ENCODE assay signal across 8 cellular contexts in the genomic region with DNA sequence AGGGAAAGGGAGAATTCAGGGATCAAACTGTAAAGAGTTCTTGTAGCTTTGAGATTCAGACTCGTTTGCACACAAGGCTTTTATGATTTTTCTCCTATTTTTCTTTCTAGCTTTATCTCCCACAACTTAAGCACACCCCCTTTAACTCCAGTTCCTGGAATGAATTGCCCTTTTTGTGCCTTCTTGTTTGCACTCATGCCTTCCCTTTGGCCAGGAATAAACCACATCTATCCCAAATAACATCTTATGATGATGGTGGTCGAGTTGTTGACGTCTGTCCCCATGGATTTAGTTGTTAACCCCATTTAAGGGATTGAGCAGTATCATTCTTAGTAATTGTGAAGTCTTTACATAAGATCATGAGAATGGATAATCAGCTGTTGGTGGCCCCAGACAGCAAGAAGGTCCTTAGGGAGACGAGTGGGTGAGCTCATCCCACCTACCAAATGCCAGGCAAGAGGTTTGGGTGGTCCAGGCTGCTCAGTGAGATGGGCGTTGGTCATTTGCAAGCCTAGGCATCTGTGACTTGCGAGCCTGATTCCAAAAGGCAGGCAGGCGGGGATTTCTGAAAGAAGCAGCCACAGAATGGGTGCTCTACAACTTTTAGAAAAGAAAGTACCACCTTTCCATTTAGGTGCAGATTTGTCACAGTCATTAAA. TPM values are rescaled to one million over a fixed set of nuclear protein-coding genes. Genes with fewer than 3 reads are reported as not detected.
A peak's percentile ranks its signal among the peaks of the same experiment; 100 is the strongest.
DNase-seq lines count a peak whose midpoint lies in the region; TF ChIP-seq lines count a peak whose summit lies in the region.

No MANE protein-coding gene starts in this region.

- TF ChIP-seq CTCF in GM06990 (IDR thresholded peaks at IDR 0.05; ENCODE audit: insufficient read depth, low read length, poor library complexity, severe bottlenecking) (no peak), Peyer's patch (IDR thresholded peaks at IDR 0.05) (no peak), esophagus squamous epithelium (IDR thresholded peaks at IDR 0.05) (no peak), retinal pigment epithelial cell (conservative IDR thresholded peaks at IDR 0.05; ENCODE audit: low read depth, low read length) (no peak)

- 17 to 29% methylated on average over 7 of the region's 7 CpGs for WGBS in esophagus squamous epithelium, 2 donors

- TF ChIP-seq POLR2A in Peyer's patch (IDR thresholded peaks at IDR 0.05): no peak
- TF ChIP-seq POLR2A in esophagus squamous epithelium (IDR thresholded peaks at IDR 0.05): no peak

- H3K9me3 ChIP-seq in Peyer's patch (no peaks in the 10 kb centered on the region), esophagus squamous epithelium (no peaks in the 10 kb centered on the region)

- DNase-seq in GM06990 (ENCODE audit: extremely low read depth, insufficient read length) (no peak), Peyer's patch (no peak), esophagus squamous epithelium (lab: John Stamatoyannopoulos, UW) (no peak), retinal pigment epithelial cell (ENCODE audit: low read depth) (no peak), GM19238 (ENCODE audit: insufficient read length, low spot score) (no peak), NCI-H2196 (lab: John Stamatoyannopoulos, UW; ENCODE audit: unreplicated experiment) (no peak), HPDE6-E6E7 (ENCODE audit: extremely low spot score) (no peak), islet precursor cell (no peak)

- intact Hi-C loops in esophagus squamous epithelium (cut with DNase I): no loop called here

- peaks cover 0 to 30% (median 5%) of the 10 kb centered on the region in 4 donors for H3K4me1 ChIP-seq in Peyer's patch
- H3K4me1 ChIP-seq in esophagus squamous epithelium: peaks cover 15 to 62% (median 24%) of the 10 kb centered on the region in 3 donors

- no peaks in the 10 kb centered on the region for H3K27me3 ChIP-seq in GM06990 (replicated peaks; ENCODE audit: control insufficient read depth, insufficient read depth, low read length)
- H3K27me3 ChIP-seq in Peyer's patch: no peaks in the 10 kb centered on the region
- no peaks in the 10 kb centered on the region for H3K27me3 ChIP-seq in esophagus squamous epithelium

- H3K27ac ChIP-seq in Peyer's patch: no peak overlapping the region
- peak overlapping the region in 2 of 4 donors; percentile 36 to 89 for H3K27ac ChIP-seq in esophagus squamous epithelium

- H3K4me3 ChIP-seq in GM06990 (replicated peaks; ENCODE audit: low read depth, low read length) (peak overlapping the region; percentile 93), Peyer's patch (peak overlapping the region; percentile 8 to 94 (median 82)), esophagus squamous epithelium (peak overlapping the region; percentile 77 to 96 (median 93)), retinal pigment epithelial cell (ENCODE audit: low read length) (peak overlapping the region; percentile 87)

- peaks cover 7% of the 10 kb centered on the region for H3K36me3 ChIP-seq in GM06990 (ENCODE audit: control insufficient read depth, insufficient read depth, low read length)
- H3K36me3 ChIP-seq in Peyer's patch: peaks cover 0 to 17% (median 0%) of the 10 kb centered on the region in 3 donors
- peaks cover 0 to 25% (median 5%) of the 10 kb centered on the region in 3 donors for H3K36me3 ChIP-seq in esophagus squamous epithelium

RNA-seq across cellular contexts. Expression of a gene that starts 2.3 kb away (rescaled TPM):
- total RNA-seq in Peyer's patch: 10 to 100 TPM; 34.7 to 48.2 (median 39.6) TPM
- total RNA-seq in esophagus squamous epithelium: 10 to 100 TPM; 66.0 to 75.6 (median 69.9) TPM

RNA-seq across cellular contexts. Expression of a gene that starts 16.7 kb away (rescaled TPM):
- total RNA-seq in Peyer's patch: 1 to 10 TPM in 1 of 4 donors, under 1 TPM in 3; 0.35 to 2.4 (median 0.81) TPM
- 1 to 10 TPM in 2 of 4 donors, under 1 TPM in 2; 0.49 to 1.9 (median 1.0) TPM for total RNA-seq in esophagus squamous epithelium
